7 cellular contexts compared by ENCODE assay signal in genomic region chr11:36540998-36541397, GRCh38. TPM values are rescaled to one million over a fixed set of nuclear protein-coding genes. Genes with fewer than 3 reads are reported as not detected.
A peak's percentile ranks its signal among the peaks of the same experiment; 100 is the strongest.
DNase-seq lines count a peak whose midpoint lies in the region; ATAC-seq and TF ChIP-seq lines count a peak whose summit lies in the region.

No MANE protein-coding gene starts in this region.

- intact Hi-C loops in vagina (cut with DNase I) = no loop called here

- no CpG with 5 or more reads among the region's 6 CpGs for WGBS in mesendoderm (ENCODE audit: extremely low coverage, insufficient coverage, low lambda C conversion rate)

- H3K9me3 ChIP-seq in ES-I3 (ENCODE audit: control insufficient read depth, insufficient read depth, low read length) (no peaks in the 10 kb centered on the region), vagina (no peaks in the 10 kb centered on the region)

- TF ChIP-seq CTCF in cardiac fibroblast (IDR thresholded peaks at IDR 0.05; ENCODE audit: low read depth, low read length) (peak; percentile 57), vagina (IDR thresholded peaks at IDR 0.05) (no peak)

- H3K27ac ChIP-seq in mesendoderm (ENCODE audit: low read depth, low read length) (no peak overlapping the region), vagina (no peak overlapping the region)

- no peak overlapping the region for H3K4me2 ChIP-seq in mesendoderm (ENCODE audit: low read length)

- no peak overlapping the region for H4K5ac ChIP-seq in mesendoderm (ENCODE audit: low read length)

- no peak overlapping the region for H3K56ac ChIP-seq in mesendoderm (ENCODE audit: low read length)

- no peak overlapping the region for H2BK5ac ChIP-seq in mesendoderm (ENCODE audit: low read length)

- no peak overlapping the region for H3K23ac ChIP-seq in mesendoderm (ENCODE audit: low read length)

- H3K36me3 ChIP-seq in ES-I3 (ENCODE audit: insufficient read depth, low read length) (no peaks in the 10 kb centered on the region), mesendoderm (ENCODE audit: control insufficient read depth, insufficient read depth, low read length) (no peaks in the 10 kb centered on the region), vagina (no peaks in the 10 kb centered on the region)

- no peak overlapping the region for H3K18ac ChIP-seq in mesendoderm (ENCODE audit: low read length)

- H3K4me1 ChIP-seq in ES-I3 (ENCODE audit: insufficient read depth, low read length) (peaks cover 4% of the 10 kb centered on the region; the same call in 1 of the 2 replicates), mesendoderm (ENCODE audit: control insufficient read depth, low read depth, low read length) (no peaks in the 10 kb centered on the region), vagina (no peaks in the 10 kb centered on the region)

- H2BK120ac ChIP-seq in mesendoderm (ENCODE audit: low read depth, low read length) = no peak overlapping the region

- ATAC-seq in GM19395 (IDR thresholded peaks at IDR 0.05; ENCODE audit: unreplicated experiment) (peak; percentile 97), HG03139 (IDR thresholded peaks at IDR 0.05; ENCODE audit: unreplicated experiment) (peak; percentile 90)

- 0 out of 2 replicates have a peak overlapping the region, but pooled peaks have one; percentile 14 for H3K9ac ChIP-seq in ES-I3 (ENCODE audit: low read depth, low read length)
- H3K9ac ChIP-seq in mesendoderm (ENCODE audit: low read length) = no peak overlapping the region

- no peaks in the 10 kb centered on the region for H3K79me2 ChIP-seq in mesendoderm (ENCODE audit: control insufficient read depth, insufficient read depth, low read length)

- TF ChIP-seq POLR2A in vagina (IDR thresholded peaks at IDR 0.05) = no peak

- no peak overlapping the region for H4K8ac ChIP-seq in mesendoderm (ENCODE audit: low read depth, low read length)

- no peaks in the 10 kb centered on the region for H3K79me1 ChIP-seq in mesendoderm (ENCODE audit: low read length)

- H2BK15ac ChIP-seq in mesendoderm (replicated peaks; ENCODE audit: low read depth) = no peak overlapping the region

- H3K4me3 ChIP-seq in cardiac fibroblast (replicated peaks in 1 of 2; ENCODE audit: low read depth in 2 of 2, low read length in 2 of 2) (no peak overlapping the region), mesendoderm (ENCODE audit: low read length) (no peak overlapping the region), vagina (no peak overlapping the region)

- H2AK5ac ChIP-seq in mesendoderm (ENCODE audit: low read length) = no peak overlapping the region

- no peak overlapping the region for H3K4ac ChIP-seq in mesendoderm (ENCODE audit: low read depth, low read length)

- no peaks in the 10 kb centered on the region for H3K27me3 ChIP-seq in mesendoderm (ENCODE audit: insufficient read depth, low read length, poor library complexity)
- H3K27me3 ChIP-seq in vagina = no peaks in the 10 kb centered on the region

- DNase-seq in NCI-H526 (lab: John Stamatoyannopoulos, UW) = peak; percentile 7 to 74
- peak; percentile 48 to 82 for DNase-seq in cardiac fibroblast (ENCODE audit: low read depth in 2 of 2)
- DNase-seq in mesendoderm = peak; percentile 70
- DNase-seq in vagina (ENCODE audit: extremely low spot score in 2 of 2) = no peak

RNA-seq across cellular contexts. Expression of gene RAG1, which starts 26.8 kb away (rescaled TPM):
- polyA plus RNA-seq in mesendoderm (2013, experiment 1 of 2) = 0.55 TPM
- polyA plus RNA-seq in mesendoderm (2013, experiment 2 of 2) = 0.52 TPM
- total RNA-seq in vagina = 0.25 TPM

RNA-seq across cellular contexts. Expression of gene TRAF6, which starts 30.9 kb away (rescaled TPM):
- polyA plus RNA-seq in mesendoderm (2013, experiment 1 of 2) = 6.0 TPM
- 5.9 TPM for polyA plus RNA-seq in mesendoderm (2013, experiment 2 of 2)
- 10.6 TPM for total RNA-seq in vagina

RNA-seq across cellular contexts. Expression of gene IFTAP, which starts 53.3 kb away (rescaled TPM):
- 29.0 TPM for polyA plus RNA-seq in mesendoderm (2013, experiment 1 of 2)
- 28.0 TPM for polyA plus RNA-seq in mesendoderm (2013, experiment 2 of 2)
- 13.0 TPM for total RNA-seq in vagina

RNA-seq across cellular contexts. Expression of gene RAG2, which starts 57.0 kb away (rescaled TPM):
- polyA plus RNA-seq in mesendoderm (2013, experiment 1 of 2) = 0.01 TPM
- 0.03 TPM for polyA plus RNA-seq in mesendoderm (2013, experiment 2 of 2)
- total RNA-seq in vagina = not detected

Comparison
In these comparisons a context has a peak if more than half of its experiments do, and no peak if none do; other contexts are left out.
1. DNase-seq: peak in NCI-H526 (2 of 2), cardiac fibroblast (2 of 2) and mesendoderm (single experiment); none in vagina (0 of 2).